8 cellular contexts compared by ENCODE assay signal in the genomic region with DNA sequence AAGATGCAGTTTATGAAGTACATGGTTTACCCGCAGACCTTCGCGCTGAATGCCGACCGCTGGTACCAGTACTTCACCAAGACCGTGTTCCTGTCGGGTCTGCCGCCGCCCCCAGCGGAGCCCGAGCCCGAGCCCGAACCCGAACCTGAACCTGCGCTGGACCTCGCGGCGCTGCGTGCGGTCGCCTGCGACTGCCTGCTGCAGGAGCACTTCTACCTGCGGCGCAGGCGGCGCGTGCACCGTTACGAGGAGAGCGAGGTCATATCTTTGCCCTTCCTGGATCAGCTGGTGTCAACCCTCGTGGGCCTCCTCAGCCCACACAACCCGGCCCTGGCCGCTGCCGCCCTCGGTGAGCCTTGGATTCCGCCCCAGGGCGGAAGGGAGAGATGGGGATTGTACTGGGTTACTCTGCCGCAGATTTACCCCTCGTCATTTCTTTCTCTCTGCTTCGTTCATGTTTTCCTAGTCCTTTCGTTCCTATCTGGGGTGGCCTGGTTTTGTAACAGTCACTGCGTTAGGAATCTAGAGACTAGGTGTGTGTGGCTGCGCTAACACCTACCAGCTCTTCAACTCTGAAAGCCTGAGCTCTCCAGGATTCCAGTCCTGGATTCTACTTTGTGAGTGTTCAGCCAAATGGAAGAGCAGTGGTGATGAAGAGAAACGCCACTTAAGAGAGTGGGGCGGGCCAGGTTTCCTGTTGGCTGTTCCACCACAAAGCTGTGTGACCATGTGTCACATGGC. TPM values are rescaled to one million over a fixed set of nuclear protein-coding genes. Genes with fewer than 3 reads are reported as not detected.
DNase-seq lines count a peak whose midpoint lies in the region; ATAC-seq and TF ChIP-seq lines count a peak whose summit lies in the region.

No MANE protein-coding gene starts in this region.

- H3K27ac ChIP-seq in A673 (ENCODE audit: low read depth, low read length, poor library complexity, severe bottlenecking) (peak overlapping the region; percentile 85), lower lobe of right lung (peak overlapping the region; percentile 91)

- peak overlapping the region; percentile 91 for H3K4me3 Mint-ChIP-seq in activated CD4-positive, alpha-beta T cell treated with anti-CD3 and anti-CD28 coated beads for 36 hours

- CTCF ChIA-PET in A673 (lab: Charles Lee) = no interaction called here
- CTCF ChIA-PET in activated CD4-positive, alpha-beta T cell treated with anti-CD3 and anti-CD28 coated beads for 36 hours (lab: Charles Lee) = interaction anchor here (0.6 kb wide), 1 partner anchor 1768 kb away, joined by 5 read pairs; no protein-coding TSS in a partner anchor

- no peaks in the 10 kb centered on the region for H3K27me3 Mint-ChIP-seq in activated CD4-positive, alpha-beta T cell treated with anti-CD3 and anti-CD28 coated beads for 36 hours

- ATAC-seq in GM18517 (IDR thresholded peaks at IDR 0.05; ENCODE audit: unreplicated experiment) (peak; percentile 25), HG03045 (IDR thresholded peaks at IDR 0.05; ENCODE audit: unreplicated experiment) (peak; percentile 36), lower lobe of right lung (peak; percentile 72 to 78)
- ATAC-seq in activated CD4-positive, alpha-beta T cell treated with anti-CD3 and anti-CD28 coated beads for 36 hours = peak; percentile 38

- peaks cover 31% of the 10 kb centered on the region for H3K36me3 Mint-ChIP-seq in activated CD4-positive, alpha-beta T cell treated with anti-CD3 and anti-CD28 coated beads for 36 hours (ENCODE audit: low read depth)

- H3K4me1 ChIP-seq in A673 (ENCODE audit: insufficient read depth, low read length, poor library complexity, severe bottlenecking) (peaks cover 17% of the 10 kb centered on the region), lower lobe of right lung (peaks cover 23% of the 10 kb centered on the region)

- POLR2A ChIA-PET in A673 (lab: Charles Lee; ENCODE audit: low non-redundant PET) = interaction anchor here (0.6 to 0.7 kb wide), 2 partner anchors 333 to 1838 kb away, joined by 4 to 7 read pairs; no protein-coding TSS in a partner anchor
- POLR2A ChIA-PET in activated CD4-positive, alpha-beta T cell treated with anti-CD3 and anti-CD28 coated beads for 36 hours (lab: Charles Lee) = no interaction called here

- no peaks in the 10 kb centered on the region for H3K27me3 ChIP-seq in A673 (replicated peaks; ENCODE audit: insufficient read depth, low read depth, low read length, poor library complexity)
- no peaks in the 10 kb centered on the region for H3K27me3 ChIP-seq in lower lobe of right lung (ENCODE audit: low read depth)

- H3K27ac Mint-ChIP-seq in activated CD4-positive, alpha-beta T cell treated with anti-CD3 and anti-CD28 coated beads for 36 hours = peak overlapping the region; percentile 98

- DNase-seq in A673 (ENCODE audit: low spot score) (peak; percentile 65), NCI-H2171 (lab: John Stamatoyannopoulos, UW) (peak; percentile 27), dermis microvascular lymphatic vessel endothelial cell (ENCODE audit: low read depth in 2 of 2) (peak; percentile 41 to 83), lower lobe of right lung (peak; percentile 67)
- peak; percentile 74 for DNase-seq in activated CD4-positive, alpha-beta T cell treated with anti-CD3 and anti-CD28 coated beads for 36 hours
- DNase-seq in stimulated activated CD4-positive, alpha-beta T cell treated with anti-CD3 and anti-CD28 coated beads, TNF-alpha, amount 100 ng/mL, for 4 hours (ENCODE audit: low read depth in 3 of 3) = peak; percentile 9 to 18 (median 17)

- no TSS peak for BruUV-seq in A673 (replicated peaks; lab: Mats Ljungman, UMichigan)

- H3K9me3 ChIP-seq in A673 (ENCODE audit: low read depth, low read length, poor library complexity, severe bottlenecking) (no peaks in the 10 kb centered on the region), lower lobe of right lung (no peaks in the 10 kb centered on the region)

- peaks cover 30% of the 10 kb centered on the region for H3K4me1 Mint-ChIP-seq in activated CD4-positive, alpha-beta T cell treated with anti-CD3 and anti-CD28 coated beads for 36 hours

- TF ChIP-seq CTCF in A673 (conservative IDR thresholded peaks at IDR 0.05; ENCODE audit: low read depth, low read length) (no peak), lower lobe of right lung (IDR thresholded peaks at IDR 0.05) (no peak)

- H3K9me3 Mint-ChIP-seq in activated CD4-positive, alpha-beta T cell treated with anti-CD3 and anti-CD28 coated beads for 36 hours (ENCODE audit: low read depth) = no peaks in the 10 kb centered on the region

- H3K36me3 ChIP-seq in A673 (ENCODE audit: insufficient read depth, low read length, poor library complexity, severe bottlenecking) = peaks cover 30% of the 10 kb centered on the region
- peaks cover 32% of the 10 kb centered on the region for H3K36me3 ChIP-seq in lower lobe of right lung

- intact Hi-C loops in A673 (cut with micrococcal nuclease; ENCODE audit: unreplicated experiment) = no loop called here
- intact Hi-C loops in activated CD4-positive, alpha-beta T cell treated with anti-CD3 and anti-CD28 coated beads for 36 hours (cut with DNase I, micrococcal nuclease) = loop anchor here (1.0 to 10.0 kb wide), 6 partner anchors 1207 to 1817 kb away; a partner anchor contains a TSS
- intact Hi-C loops in lower lobe of right lung (cut with DNase I) = no loop called here

- H3K4me3 ChIP-seq in A673 (ENCODE audit: low read depth, low read length, poor library complexity, severe bottlenecking) = peak overlapping the region; percentile 96
- H3K4me3 ChIP-seq in lower lobe of right lung = peak overlapping the region; percentile 93

RNA-seq across cellular contexts. Expression of a gene that starts 0.6 kb away (rescaled TPM):
- total RNA-seq in A673 (2021) (63.9 and 64.3 TPM in 2 replicates), dermis microvascular lymphatic vessel endothelial cell (47.4 and 51.8 TPM in 2 replicates), lower lobe of right lung (39.9 TPM)
- total RNA-seq in activated CD4-positive, alpha-beta T cell treated with anti-CD3 and anti-CD28 coated beads for 36 hours = 10 to 100 TPM; 59.7 to 73.3 TPM

Comparison
In these comparisons a context has a peak if more than half of its experiments do, and no peak if none do; other contexts are left out.
1. Peak in every context shown above with its lines: DNase-seq, ATAC-seq, H3K4me3 ChIP-seq and H3K27ac ChIP-seq.
2. DNase-seq: peak in every context shown above with its lines; median percentile 74 in activated CD4-positive, alpha-beta T cell treated with anti-CD3 and anti-CD28 coated beads for 36 hours; 67 in lower lobe of right lung; 65 in A673; 62 in dermis microvascular lymphatic vessel endothelial cell; 27 in NCI-H2171; 17 in stimulated activated CD4-positive, alpha-beta T cell treated with anti-CD3 and anti-CD28 coated beads, TNF-alpha, amount 100 ng/mL, for 4 hours.
3. ATAC-seq: peak in every context shown above with its lines; median percentile 75 in lower lobe of right lung; 38 in activated CD4-positive, alpha-beta T cell treated with anti-CD3 and anti-CD28 coated beads for 36 hours; 36 in HG03045; 25 in GM18517.
4. intact Hi-C loops: an anchor here in activated CD4-positive, alpha-beta T cell treated with anti-CD3 and anti-CD28 coated beads for 36 hours (1.0 to 10.0 kb wide); none called in A673 and lower lobe of right lung.